ENCODE assay signal across 8 cellular contexts in the genomic region with DNA sequence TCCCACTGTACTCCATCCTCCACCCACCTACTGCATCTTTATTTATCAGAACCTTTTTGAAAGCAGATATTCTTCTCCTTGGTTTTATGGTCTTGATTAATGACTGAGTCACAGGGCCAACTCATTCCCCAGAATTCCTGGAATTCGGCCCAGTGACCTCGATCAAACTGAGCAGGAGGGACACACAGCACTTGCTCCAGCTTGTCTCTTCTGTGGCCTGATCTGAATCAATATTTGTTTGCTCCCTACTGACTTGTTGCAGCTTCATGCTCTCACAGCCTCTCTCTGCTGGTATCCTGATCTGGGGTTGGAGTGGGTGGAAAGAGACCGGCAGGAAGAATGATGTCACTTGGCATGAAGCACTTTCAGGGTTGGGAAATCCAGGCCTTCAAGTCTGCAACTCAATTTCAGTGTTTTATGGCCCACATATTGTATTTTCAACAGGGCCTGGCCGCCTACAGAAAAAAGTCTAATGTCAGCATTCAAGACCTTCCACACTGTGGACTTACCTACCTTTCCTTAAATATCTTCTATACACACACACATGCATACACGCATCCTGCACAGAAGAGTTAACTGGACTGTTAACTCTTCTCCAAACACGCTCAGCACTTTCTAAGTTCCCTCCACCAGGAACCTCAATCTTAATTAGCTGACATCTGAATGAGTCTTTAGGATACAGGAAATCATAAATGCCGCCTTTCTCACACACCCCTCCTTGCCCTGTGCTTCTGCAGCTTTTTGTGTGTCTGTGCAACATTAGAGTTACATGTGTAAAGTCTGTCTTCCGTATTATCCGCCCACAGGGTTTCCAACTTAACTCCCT. TPM values are rescaled to one million over a fixed set of nuclear protein-coding genes. Genes with fewer than 3 reads are reported as not detected.
DNase-seq lines count a peak whose midpoint lies in the region; ATAC-seq, FAIRE-seq and TF ChIP-seq lines count a peak whose summit lies in the region.

No MANE protein-coding gene starts in this region.

- intact Hi-C loops in activated naive CD4-positive, alpha-beta T cell treated with anti-CD3 and anti-CD28 coated beads for 36 hours (cut with micrococcal nuclease): no loop called here
- intact Hi-C loops in mucosa of descending colon (cut with DNase I, micrococcal nuclease): no loop called here

- H3K36me3 Mint-ChIP-seq in activated naive CD4-positive, alpha-beta T cell treated with anti-CD3 and anti-CD28 coated beads for 36 hours (ENCODE audit: low read depth): no peaks in the 10 kb centered on the region

- no peaks in the 10 kb centered on the region for H3K36me3 ChIP-seq in mucosa of descending colon (ENCODE audit: low read depth)

- no peak overlapping the region for H3K27ac Mint-ChIP-seq in activated naive CD4-positive, alpha-beta T cell treated with anti-CD3 and anti-CD28 coated beads for 36 hours

- FAIRE-seq in GM19239 (lab: Jason Lieb, UNC): no peak

- H3K4me3 Mint-ChIP-seq in activated naive CD4-positive, alpha-beta T cell treated with anti-CD3 and anti-CD28 coated beads for 36 hours: no peak overlapping the region

- CTCF ChIA-PET in activated naive CD4-positive, alpha-beta T cell treated with anti-CD3 and anti-CD28 coated beads for 36 hours (lab: Charles Lee): interaction anchor here (2.2 kb wide), 1 partner anchor 127 kb away, joined by 5 read pairs; no protein-coding TSS in a partner anchor

- DNase-seq in activated naive CD4-positive, alpha-beta T cell treated with Interleukin-2 at 50 U/mL for 16 hours: peak; percentile 15
- no peak for DNase-seq in activated naive CD4-positive, alpha-beta T cell treated with anti-CD3 and anti-CD28 coated beads for 36 hours
- DNase-seq in NCI-H748 treated with DMSO at 0.1 percent for 48 hours (lab: John Stamatoyannopoulos, UW) (peak; percentile 2), dermis blood vessel endothelial cell (peak; percentile 92), mucosa of descending colon (peak in 2 of 3 donors; percentile 54 to 71), NCI-H1436 (lab: John Stamatoyannopoulos, UW) (no peak), GM19239 (ENCODE audit: insufficient read length, low spot score) (no peak)

- peaks cover 34% of the 10 kb centered on the region for H3K4me1 Mint-ChIP-seq in activated naive CD4-positive, alpha-beta T cell treated with anti-CD3 and anti-CD28 coated beads for 36 hours (ENCODE audit: low read depth)

- TF ChIP-seq CTCF in mucosa of descending colon (IDR thresholded peaks at IDR 0.05): no peak

- H3K4me1 ChIP-seq in mucosa of descending colon (ENCODE audit: low read depth): peaks cover 72% of the 10 kb centered on the region

- no peak overlapping the region for H3K4me3 ChIP-seq in mucosa of descending colon

- peaks cover 2% of the 10 kb centered on the region for H3K27me3 Mint-ChIP-seq in activated naive CD4-positive, alpha-beta T cell treated with anti-CD3 and anti-CD28 coated beads for 36 hours (ENCODE audit: low read depth)

- no peaks in the 10 kb centered on the region for H3K9me3 Mint-ChIP-seq in activated naive CD4-positive, alpha-beta T cell treated with anti-CD3 and anti-CD28 coated beads for 36 hours

- H3K9me3 ChIP-seq in mucosa of descending colon: no peaks in the 10 kb centered on the region

- peak; percentile 27 for ATAC-seq in mucosa of descending colon
- ATAC-seq in HG02642 (IDR thresholded peaks at IDR 0.05; ENCODE audit: poor library complexity, unreplicated experiment): no peak

RNA-seq across cellular contexts. Expression of gene ANXA2, which starts 4.6 kb away (rescaled TPM):
- 10 to 100 TPM; 16.9 to 18.0 TPM for total RNA-seq in activated naive CD4-positive, alpha-beta T cell treated with anti-CD3 and anti-CD28 coated beads for 36 hours
- 3,547 and 3,999 TPM in 2 replicates for total RNA-seq in dermis blood vessel endothelial cell
- total RNA-seq in mucosa of descending colon: 100 to 1,000 TPM; 376 to 796 (median 757) TPM

Comparison
In these comparisons a context has a peak if more than half of its experiments do, and no peak if none do; other contexts are left out.
1. DNase-seq: peak in activated naive CD4-positive, alpha-beta T cell treated with Interleukin-2 at 50 U/mL for 16 hours (single experiment), NCI-H748 treated with DMSO at 0.1 percent for 48 hours (single experiment), dermis blood vessel endothelial cell (single experiment) and mucosa of descending colon (2 of 3); none in activated naive CD4-positive, alpha-beta T cell treated with anti-CD3 and anti-CD28 coated beads for 36 hours (single experiment), NCI-H1436 (single experiment) and GM19239 (single experiment).
2. RNA of gene ANXA2, which starts 4.6 kb away (total RNA-seq): 3,547 to 3,999 TPM in dermis blood vessel endothelial cell and 376 to 796 TPM in mucosa of descending colon; 16.9 to 18.0 TPM in activated naive CD4-positive, alpha-beta T cell treated with anti-CD3 and anti-CD28 coated beads for 36 hours; every median in the first group is over 10 times any median in the second.